Comparison of ENCODE assay signal across 8 cellular contexts in genomic region chr11:65917434-65918210, GRCh38. TPM values are rescaled to one million over a fixed set of nuclear protein-coding genes. Genes with fewer than 3 reads are reported as not detected.
DNase-seq lines count a peak whose midpoint lies in the region; ATAC-seq and TF ChIP-seq lines count a peak whose summit lies in the region.

No MANE protein-coding gene starts in this region.

- no peaks in the 10 kb centered on the region for H3K27me3 ChIP-seq in WERI-Rb-1 (ENCODE audit: insufficient read depth, low read depth, severe bottlenecking)

- H3K9me3 ChIP-seq in WERI-Rb-1 (ENCODE audit: severe bottlenecking), result no peaks in the 10 kb centered on the region

- intact Hi-C loops in left ventricle myocardium superior (cut with micrococcal nuclease), result no loop called here

- no peak overlapping the region for H3K27ac ChIP-seq in WERI-Rb-1

- peaks cover 9% of the 10 kb centered on the region for H3K36me3 ChIP-seq in WERI-Rb-1

- peak overlapping the region; percentile 83 for H3K4me3 ChIP-seq in GM12875 (ENCODE audit: low read depth, low read length)
- H3K4me3 ChIP-seq in WERI-Rb-1 (ENCODE audit: low read depth, low read length), result peak overlapping the region; percentile 94
- peak overlapping the region; percentile 95 for H3K4me3 ChIP-seq in skeletal muscle cell (ENCODE audit: low read depth, low read length)

- ATAC-seq in left ventricle myocardium superior (no peak), GM18511 (IDR thresholded peaks at IDR 0.05; ENCODE audit: unreplicated experiment) (no peak), GM19035 (IDR thresholded peaks at IDR 0.05; ENCODE audit: unreplicated experiment) (no peak), GM19395 (IDR thresholded peaks at IDR 0.05; ENCODE audit: unreplicated experiment) (no peak)

- TF ChIP-seq CTCF in GM12875 (IDR thresholded peaks at IDR 0.05; ENCODE audit: borderline replicate concordance, insufficient read depth, low read depth, low read length), result no peak
- TF ChIP-seq CTCF in WERI-Rb-1 (IDR thresholded peaks at IDR 0.05; ENCODE audit: low read depth, low read length), result no peak

- DNase-seq in WERI-Rb-1 (no peak), left ventricle myocardium superior (peak; percentile 38), skeletal muscle cell (ENCODE audit: low read depth) (no peak), NCI-H2081 treated with DMSO at 0.1 percent for 48 hours (lab: John Stamatoyannopoulos, UW) (no peak)

RNA-seq across cellular contexts. Expression of gene C11orf68, which starts 1.2 kb away (rescaled TPM):
- 35.2 TPM for total RNA-seq in left ventricle myocardium superior

RNA-seq across cellular contexts. Expression of gene DRAP1, which starts 1.6 kb away (rescaled TPM):
- 106 TPM for total RNA-seq in left ventricle myocardium superior

RNA-seq across cellular contexts. Expression of gene FOSL1, which starts 17.4 kb away (rescaled TPM):
- total RNA-seq in left ventricle myocardium superior, result 0.32 TPM

RNA-seq across cellular contexts. Expression of gene CCDC85B, which starts 27.1 kb away (rescaled TPM):
- 30.0 TPM for total RNA-seq in left ventricle myocardium superior

RNA-seq across cellular contexts. Expression of gene TSGA10IP, which starts 27.7 kb away (rescaled TPM):
- total RNA-seq in left ventricle myocardium superior, result not detected
